In the genomic region with DNA sequence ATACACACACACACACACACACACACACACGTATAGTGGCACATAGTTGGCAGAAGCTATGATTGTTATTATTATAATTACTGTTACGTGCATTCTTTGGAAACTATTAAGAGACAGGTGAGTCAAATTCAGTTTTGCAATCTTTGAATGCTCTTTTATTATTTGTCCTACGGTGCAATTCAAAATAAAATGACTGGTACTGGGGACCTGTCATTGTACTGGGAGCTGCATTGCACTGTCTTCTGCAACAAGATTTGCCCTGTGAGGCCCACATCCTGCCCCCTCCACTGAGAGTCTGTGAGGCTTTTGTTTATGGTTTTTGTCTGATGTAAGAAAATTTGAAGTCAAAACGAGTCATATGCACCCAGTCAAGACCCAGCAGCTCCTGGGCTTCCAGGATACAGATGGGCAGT, we compare ENCODE assay signal across 8 cellular contexts. TPM values are rescaled to one million over a fixed set of nuclear protein-coding genes. Genes with fewer than 3 reads are reported as not detected.
DNase-seq lines count a peak whose midpoint lies in the region; ATAC-seq and TF ChIP-seq lines count a peak whose summit lies in the region.
"Had no signal": no experiment of that assay in that cellular context is flagged by ENCODE, and none has a peak within 500 bp of the region (broad histone marks: within the 10 kb centered on the region; RNA-seq: fewer than 3 reads in every experiment).

No MANE protein-coding gene starts in this region.

- H3K4me3 ChIP-seq in Peyer's patch: peak overlapping the region in 2 of 4 donors; percentile 33 to 36

- H3K4me1 ChIP-seq in Peyer's patch: peaks cover 0 to 11% (median 3%) of the 10 kb centered on the region in 4 donors

- no peak for TF ChIP-seq CTCF in Peyer's patch (IDR thresholded peaks at IDR 0.05)

- peak in 2 of 3 donors; percentile 80 to 82 for DNase-seq in Peyer's patch
- DNase-seq in activated T-cell treated with anti-CD3 and anti-CD28 coated beads for 48 hours (ENCODE audit: low read depth): peak; percentile 47
- DNase-seq in germinal center (ENCODE audit: low spot score): peak; percentile 30
- peak; percentile 73 for DNase-seq in stimulated activated naive CD4-positive, alpha-beta T cell treated with Interleukin-2 at 50 U/mL for 16 hours (lab: John Stamatoyannopoulos, UW)
- no peak for DNase-seq in amniotic stem cell (lab: John Stamatoyannopoulos, UW)
- DNase-seq: NCI-H2029 had no signal

- H3K27me3 ChIP-seq in Peyer's patch: no peaks in the 10 kb centered on the region

- H3K36me3 ChIP-seq in Peyer's patch: no peaks in the 10 kb centered on the region

- no peak for TF ChIP-seq POLR2A in Peyer's patch (IDR thresholded peaks at IDR 0.05)

- H3K27ac ChIP-seq in Peyer's patch: peak overlapping the region in 3 of 4 donors; percentile 21 to 85 (median 80)

- ATAC-seq in GM19463 (IDR thresholded peaks at IDR 0.05; ENCODE audit: unreplicated experiment): no peak
- no peak for ATAC-seq in HG03432 (IDR thresholded peaks at IDR 0.05; ENCODE audit: unreplicated experiment)

- no peaks in the 10 kb centered on the region for H3K9me3 ChIP-seq in Peyer's patch

RNA-seq across cellular contexts. Expression of gene LY9, which starts 1.9 kb away (rescaled TPM):
- total RNA-seq in Peyer's patch: 10 to 100 TPM in 1 of 4 donors, 1 to 10 TPM in 3; 1.6 to 39.6 (median 3.6) TPM

RNA-seq across cellular contexts. Expression of gene SLAMF7, which starts 58.8 kb away (rescaled TPM):
- 1 to 10 TPM; 2.5 to 3.9 (median 2.7) TPM for total RNA-seq in Peyer's patch
